Comparison of ENCODE assay signal across 8 cellular contexts in genomic region chr14:77800814-77801213, GRCh38. TPM values are rescaled to one million over a fixed set of nuclear protein-coding genes. Genes with fewer than 3 reads are reported as not detected.
A peak's percentile ranks its signal among the peaks of the same experiment; 100 is the strongest.
DNase-seq lines count a peak whose midpoint lies in the region; ATAC-seq and TF ChIP-seq lines count a peak whose summit lies in the region.

No MANE protein-coding gene starts in this region.

- peak overlapping the region; percentile 81 to 90 (median 86) for H3K4me3 Mint-ChIP-seq in CD4-positive, alpha-beta memory T cell
- peak overlapping the region; percentile 86 to 90 for H3K4me3 Mint-ChIP-seq in effector memory CD8-positive, alpha-beta T cell

- POLR2A ChIA-PET in CD4-positive, alpha-beta memory T cell (lab: Charles Lee; ENCODE audit: partially characterized antibody) = interaction anchor here (1.5 to 2.7 kb wide), 2 partner anchors 39 to 92 kb away, joined by 4 to 25 read pairs; partner anchors contain the start of gene SNW1
- POLR2A ChIA-PET in PC-3 (lab: Charles Lee; ENCODE audit: unreplicated experiment) = no interaction called here

- H3K27me3 ChIP-seq in CD4-positive, alpha-beta memory T cell (ENCODE audit: insufficient read depth, low read length) = no peaks in the 10 kb centered on the region
- no peaks in the 10 kb centered on the region for H3K27me3 ChIP-seq in PC-3 (ENCODE audit: low read length)
- H3K27me3 ChIP-seq in neutrophil = no peaks in the 10 kb centered on the region

- BruUV-seq in PC-3 (replicated peaks; lab: Mats Ljungman, UMichigan) = TSS peak; percentile 49

- peak overlapping the region; percentile 83 to 87 for H3K4me3 ChIP-seq in CD4-positive, alpha-beta memory T cell (ENCODE audit: low read length in 2 of 2)
- H3K4me3 ChIP-seq in PC-3 (ENCODE audit: low read length) = peak overlapping the region; percentile 89
- no peak overlapping the region for H3K4me3 ChIP-seq in neutrophil (ENCODE audit: low read depth in 1 of 2, low read length in 1 of 2)

- peak overlapping the region; percentile 90 for H3K9ac ChIP-seq in PC-3 (ENCODE audit: low read length)

- H3K4me1 ChIP-seq in CD4-positive, alpha-beta memory T cell (ENCODE audit: insufficient read depth, low read length) = peaks cover 7% of the 10 kb centered on the region
- H3K4me1 ChIP-seq in PC-3 (ENCODE audit: insufficient read depth, low read length) (peaks cover 4% of the 10 kb centered on the region; the same call in 1 of the 2 replicates), neutrophil (ENCODE audit: control insufficient read depth in 1 of 2, insufficient read depth in 1 of 2, low read depth in 1 of 2, low read length in 1 of 2) (peaks cover 9 to 13% of the 10 kb centered on the region in 2 experiments)

- H3K27me3 Mint-ChIP-seq in CD4-positive, alpha-beta memory T cell = no peaks in the 10 kb centered on the region
- no peaks in the 10 kb centered on the region for H3K27me3 Mint-ChIP-seq in effector memory CD8-positive, alpha-beta T cell

- no peaks in the 10 kb centered on the region for H3K79me2 ChIP-seq in PC-3 (ENCODE audit: low read length)

- peaks cover 2 to 11% (median 9%) of the 10 kb centered on the region in 4 donors for H3K4me1 Mint-ChIP-seq in CD4-positive, alpha-beta memory T cell
- H3K4me1 Mint-ChIP-seq in effector memory CD8-positive, alpha-beta T cell (ENCODE audit: low read depth in 2 of 2) = peaks cover 4 to 9% of the 10 kb centered on the region in 2 donors

- no peaks in the 10 kb centered on the region for H3F3A ChIP-seq in PC-3 (ENCODE audit: low read length, unreplicated experiment)

- no peaks in the 10 kb centered on the region for H3K36me3 ChIP-seq in CD4-positive, alpha-beta memory T cell (ENCODE audit: insufficient read depth, low read length)
- H3K36me3 ChIP-seq in PC-3 (ENCODE audit: low read depth, low read length) (no peaks in the 10 kb centered on the region), neutrophil (no peaks in the 10 kb centered on the region)

- peak overlapping the region in 6 of 7 donors; percentile 77 to 93 (median 88) for H3K27ac Mint-ChIP-seq in CD4-positive, alpha-beta memory T cell
- H3K27ac Mint-ChIP-seq in effector memory CD8-positive, alpha-beta T cell = peak overlapping the region; percentile 72 to 92

- no peaks in the 10 kb centered on the region for H3K9me3 Mint-ChIP-seq in CD4-positive, alpha-beta memory T cell
- H3K9me3 Mint-ChIP-seq in effector memory CD8-positive, alpha-beta T cell = no peaks in the 10 kb centered on the region

- DNase-seq in CD4-positive, alpha-beta memory T cell = no peak
- DNase-seq in PC-3 (no peak), C1 segment of cervical spinal cord (lab: John Stamatoyannopoulos, UW) (no peak), NCI-H510A (lab: John Stamatoyannopoulos, UW) (no peak)
- DNase-seq in effector memory CD8-positive, alpha-beta T cell = no peak

- H4K20me1 ChIP-seq in PC-3 (ENCODE audit: low read length) = no peaks in the 10 kb centered on the region

- H3K36me3 Mint-ChIP-seq in CD4-positive, alpha-beta memory T cell = no peaks in the 10 kb centered on the region
- H3K36me3 Mint-ChIP-seq in effector memory CD8-positive, alpha-beta T cell (ENCODE audit: insufficient read depth) = no peaks in the 10 kb centered on the region

- no peaks in the 10 kb centered on the region for H3K9me2 ChIP-seq in PC-3 (replicated peaks; ENCODE audit: low read length)

- ATAC-seq in PC-3 (no peak), HG03045 (IDR thresholded peaks at IDR 0.05; ENCODE audit: unreplicated experiment) (no peak), GM18502 (IDR thresholded peaks at IDR 0.05; ENCODE audit: poor library complexity, unreplicated experiment) (no peak)
- no peak for ATAC-seq in effector memory CD8-positive, alpha-beta T cell (replicated peaks)

- CTCF ChIA-PET in CD4-positive, alpha-beta memory T cell (lab: Charles Lee; ENCODE audit: partially characterized antibody) = interaction anchor here (1.1 kb wide), 1 partner anchor 44 kb away, joined by 3 read pairs; no protein-coding TSS in a partner anchor
- CTCF ChIA-PET in PC-3 (lab: Charles Lee) = interaction anchor here (1.1 kb wide), 1 partner anchor 39 kb away, joined by 5 read pairs; no protein-coding TSS in a partner anchor

- intact Hi-C loops in CD4-positive, alpha-beta memory T cell (cut with micrococcal nuclease) = loop anchor here (1.0 to 2.0 kb wide), 5 partner anchors 40 to 480 kb away; partner anchors contain the start of genes ALKBH1, GSTZ1, SLIRP and SNW1
- intact Hi-C loops in PC-3 (cut with micrococcal nuclease) = loop anchor here (1.0 kb wide), 1 partner anchor 40 kb away; the partner anchor contains the start of gene SNW1

- H2AFZ ChIP-seq in PC-3 (ENCODE audit: low read length) = peak overlapping the region; percentile 91

- H3K4me2 ChIP-seq in PC-3 (ENCODE audit: low read length) = peak overlapping the region; percentile 88

- H3K9me3 ChIP-seq in CD4-positive, alpha-beta memory T cell (ENCODE audit: control insufficient read depth in 1 of 2, low read length in 2 of 2) = no peaks in the 10 kb centered on the region
- H3K9me3 ChIP-seq in PC-3 (ENCODE audit: low read length) = no peaks in the 10 kb centered on the region
- H3K9me3 ChIP-seq in neutrophil = no peaks in the 10 kb centered on the region

- peak overlapping the region; percentile 71 for H3K27ac ChIP-seq in CD4-positive, alpha-beta memory T cell (ENCODE audit: low read depth, low read length)
- H3K27ac ChIP-seq in PC-3 (ENCODE audit: low read length) (no peak overlapping the region), neutrophil (peak overlapping the region; percentile 77)

- no peak for TF ChIP-seq CTCF in PC-3 (conservative IDR thresholded peaks at IDR 0.05; ENCODE audit: low read depth, low read length)
- TF ChIP-seq CTCF in neutrophil (IDR thresholded peaks at IDR 0.05) = no peak

RNA-seq across cellular contexts. Expression of gene ADCK1, which starts 0.9 kb away (rescaled TPM):
- 1 to 10 TPM; 5.3 to 5.6 TPM for total RNA-seq in CD4-positive, alpha-beta memory T cell
- polyA plus RNA-seq in CD4-positive, alpha-beta memory T cell = 10 to 100 TPM in 1 of 2 donors, 1 to 10 TPM in 1; 5.2 to 12.0 TPM
- 4.7 and 5.7 TPM in 2 replicates for total RNA-seq in PC-3 (2014; rRNA removed)

RNA-seq across cellular contexts. Expression of gene SNW1, which starts 39.9 kb away (rescaled TPM):
- 10 to 100 TPM; 92.1 to 99.7 TPM for total RNA-seq in CD4-positive, alpha-beta memory T cell
- 10 to 100 TPM; 54.4 to 90.8 TPM for polyA plus RNA-seq in CD4-positive, alpha-beta memory T cell
- total RNA-seq in PC-3 (2014; rRNA removed) = 67.5 and 74.5 TPM in 2 replicates

Comparison
In these comparisons a context has a peak if more than half of its experiments do, and no peak if none do; other contexts are left out.
1. H3K4me3 ChIP-seq: peak in CD4-positive, alpha-beta memory T cell (2 of 2) and PC-3 (single experiment); none in neutrophil (0 of 2).